Comparison of ENCODE assay signal across 8 cellular contexts in genomic region chr19:51016798-51017683, GRCh38. TPM values are rescaled to one million over a fixed set of nuclear protein-coding genes. Genes with fewer than 3 reads are reported as not detected.
DNase-seq lines count a peak whose midpoint lies in the region; ATAC-seq, FAIRE-seq and TF ChIP-seq lines count a peak whose summit lies in the region.

No MANE protein-coding gene starts in this region.

- H3K36me3 ChIP-seq in left lung, result no peaks in the 10 kb centered on the region

- peak; percentile 55 for ATAC-seq in left lung
- ATAC-seq in HG02763 (IDR thresholded peaks at IDR 0.05; ENCODE audit: unreplicated experiment), result no peak
- ATAC-seq in GM21529 (IDR thresholded peaks at IDR 0.05; ENCODE audit: unreplicated experiment), result no peak

- H3K27me3 ChIP-seq in left lung, result peaks cover 34 to 96% of the 10 kb centered on the region in 2 donors

- H3K4me3 ChIP-seq in left lung, result no peak overlapping the region

- H3K4me1 ChIP-seq in left lung, result peaks cover 0 to 4% of the 10 kb centered on the region in 2 donors

- no peak overlapping the region for H3K27ac ChIP-seq in left lung

- TF ChIP-seq CTCF in D721Med (IDR thresholded peaks at IDR 0.05; ENCODE audit: insufficient read depth, missing control alignments), result peak; percentile 15
- TF ChIP-seq CTCF in left lung (IDR thresholded peaks at IDR 0.05), result peak in 1 of 2 donors; percentile 67

- peak; percentile 60 for DNase-seq in D721Med (ENCODE audit: insufficient read length, low spot score)
- DNase-seq in HuH-7.5 (ENCODE audit: low spot score), result peak; percentile 90
- DNase-seq in T-helper 1 cell, result peak in 3 of 5 donors; percentile 34 to 56 (median 49)
- peak; percentile 70 for DNase-seq in cerebellar cortex (ENCODE audit: low spot score)
- DNase-seq in left lung, result peak in 1 of 2 donors; percentile 91
- DNase-seq in stimulated activated CD4-positive, alpha-beta T cell treated with anti-CD3 and anti-CD28 coated beads, Interleukin-4, amount 100 ng/mL, for 4 hours, result peak; percentile 42 to 67

- intact Hi-C loops in left lung (cut with DNase I), result no loop called here

- no peak for FAIRE-seq in D721Med (lab: Jason Lieb, UNC)

- H3K9me3 ChIP-seq in left lung, result no peaks in the 10 kb centered on the region

RNA-seq across cellular contexts. Expression of gene KLK10, which starts 2.5 kb away (rescaled TPM):
- total RNA-seq in left lung, result 1 to 10 TPM; 1.3 to 3.4 TPM

RNA-seq across cellular contexts. Expression of gene KLK11, which starts 9.4 kb away (rescaled TPM):
- total RNA-seq in left lung, result 1 to 10 TPM; 3.6 to 7.2 TPM

RNA-seq across cellular contexts. Expression of gene KLK8, which starts 15.6 kb away (rescaled TPM):
- total RNA-seq in left lung, result not detected

RNA-seq across cellular contexts. Expression of gene KLK12, which starts 17.8 kb away (rescaled TPM):
- under 1 TPM in 1 of 2 donors, not detected in 1; 0.39 TPM for total RNA-seq in left lung

RNA-seq across cellular contexts. Expression of gene KLK7, which starts 33.3 kb away (rescaled TPM):
- under 1 TPM in 1 of 2 donors, not detected in 1; 0.55 TPM for total RNA-seq in left lung
